In the genomic region with DNA sequence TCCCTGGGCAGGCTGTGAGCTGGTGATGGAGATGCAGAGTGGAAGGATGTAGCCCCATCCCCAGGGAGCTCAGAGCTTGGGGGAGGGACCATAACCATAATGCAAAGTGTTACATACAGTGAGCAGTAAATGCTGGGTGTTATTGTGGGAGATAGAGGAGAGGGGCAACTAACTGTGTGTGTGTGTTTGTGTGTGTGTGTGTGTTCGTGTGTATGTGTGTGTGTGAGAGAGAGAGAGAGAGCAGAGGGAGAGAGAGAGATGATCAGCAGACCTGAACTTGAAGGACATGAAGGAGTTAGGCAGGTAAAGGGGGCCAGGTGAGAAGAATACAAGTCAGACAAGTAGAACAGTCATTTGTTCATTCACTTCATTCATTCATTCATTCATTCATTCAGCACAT, we compare ENCODE assay signal across 23 cellular contexts.
DNase-seq lines count a peak whose midpoint lies in the region; ATAC-seq, FAIRE-seq and TF ChIP-seq lines count a peak whose summit lies in the region.
"Had no signal": no experiment of that assay in that cellular context is flagged by ENCODE, and none has a peak within 500 bp of the region (broad histone marks: within the 10 kb centered on the region; RNA-seq: fewer than 3 reads in every experiment).

No MANE protein-coding gene starts in this region.

- H3K9ac ChIP-seq in GM12878 (ENCODE audit: control insufficient read depth, insufficient read depth, low read length): no peak overlapping the region
- H3K9ac ChIP-seq: BLaER1 had no signal

- H3K27me3 ChIP-seq in GM12878 (replicated peaks in 1 of 2; ENCODE audit: control insufficient read depth in 2 of 2, insufficient read depth in 2 of 2, low read length in 1 of 2): peaks cover 0 to 2% of the 10 kb centered on the region in 2 experiments; a peak in 2 of 4 replicates
- H3K27me3 ChIP-seq: BLaER1 had no signal

- in situ Hi-C loops in GM12878 (cut with MboI): no loop called here

- H3K4me1 ChIP-seq in GM12878 (ENCODE audit: control insufficient read depth, insufficient read depth, low read length): no peaks in the 10 kb centered on the region
- H3K4me1 ChIP-seq: BLaER1 had no signal

- no peak for ATAC-seq in GM12878
- ATAC-seq: HCT116 had no signal

- FAIRE-seq in GM12878 (lab: Jason Lieb, UNC): no peak
- FAIRE-seq: A204.1, D721Med, GM12891, GM18507 had no signal

- CTCF ChIA-PET in GM12878 (lab: Yijun Ruan, JAX): no interaction called here

- no peak for TF ChIP-seq RAD21 in GM12878 (IDR thresholded peaks at IDR 0.05; ENCODE audit: insufficient read depth, low read depth, low read length)

- intact Hi-C loops in GM12878 (cut with micrococcal nuclease; ENCODE audit: unreplicated experiment): no loop called here

- no peak for TF ChIP-seq CTCF in GM12878 (IDR thresholded peaks at IDR 0.05 in 2 of 3, conservative IDR thresholded peaks at IDR 0.05 in 1 of 3; ENCODE audit: control insufficient read depth in 2 of 3, extremely low read depth in 1 of 3, insufficient read depth in 1 of 3, low read depth in 3 of 3, low read length in 3 of 3)

- no peak for TF ChIP-seq POLR2A in GM12878 (IDR thresholded peaks at IDR 0.05; ENCODE audit: low read depth, low read length)

- SMC1A ChIA-PET in GM12878 (lab: Charles Lee; ENCODE audit: uncharacterized antibody, unreplicated experiment): no interaction called here

- no peaks in the 10 kb centered on the region for H3K9me3 ChIP-seq in GM12878 (replicated peaks; ENCODE audit: control insufficient read depth, insufficient read depth, low read length)
- H3K9me3 ChIP-seq: BLaER1 had no signal

- no peak for TF ChIP-seq EP300 in GM12878 (IDR thresholded peaks at IDR 0.05; ENCODE audit: borderline replicate concordance in 1 of 2, control insufficient read depth in 1 of 2, low read depth in 2 of 2, low read length in 2 of 2)

- H4K20me1 ChIP-seq in GM12878 (ENCODE audit: control insufficient read depth, insufficient read depth): no peaks in the 10 kb centered on the region
- H4K20me1 ChIP-seq: BLaER1 had no signal

- no peak overlapping the region for H3K4me2 ChIP-seq in GM12878 (ENCODE audit: control insufficient read depth, insufficient read depth)
- H3K4me2 ChIP-seq: BLaER1 had no signal

- H2AFZ ChIP-seq in GM12878 (ENCODE audit: control insufficient read depth, low read depth, low read length): no peak overlapping the region

- no peak overlapping the region for H3K27ac ChIP-seq in GM12878 (ENCODE audit: control insufficient read depth, insufficient read depth)
- H3K27ac ChIP-seq: 22Rv1, BLaER1, C4-2B had no signal

- no TSS peak for BruUV-seq in GM12878 (replicated peaks; lab: Mats Ljungman, UMichigan)

- no peaks in the 10 kb centered on the region for H3K79me2 ChIP-seq in GM12878 (ENCODE audit: control insufficient read depth, insufficient read depth, low read length)

- WGBS in GM12878 (ENCODE audit: insufficient coverage, insufficient replicate concordance, low lambda C conversion rate, missing lambda C conversion rate): 0% methylated on average over 1 of the region's 1 CpG

- RAD21 ChIA-PET in GM12878 (lab: Charles Lee; ENCODE audit: unreplicated experiment): no interaction called here

- H3K36me3 ChIP-seq in GM12878 (ENCODE audit: control insufficient read depth in 2 of 2, insufficient read depth in 2 of 2, low read length in 1 of 2): no peaks in the 10 kb centered on the region
- H3K36me3 ChIP-seq: BLaER1 had no signal

- no peak overlapping the region for H3K4me3 ChIP-seq in GM12878
- H3K4me3 ChIP-seq: BLaER1 had no signal

- DNase-seq in NCI-H2227 (lab: John Stamatoyannopoulos, UW; ENCODE audit: unreplicated experiment) (peak; percentile 5), NCI-H2227 treated with DMSO at 0.1 percent for 48 hours (lab: John Stamatoyannopoulos, UW) (no peak), GM12878 (ENCODE audit: low read depth, low spot score) (no peak), left kidney (ENCODE audit: low read depth, low spot score) (peak; percentile 24), activated T-cell treated with anti-CD3 and anti-CD28 coated beads for 4 hours (no peak)
- no peak for DNase-seq in activated CD4-positive, alpha-beta T cell treated with anti-CD3 and anti-CD28 coated beads, Interleukin-2, amount 50 U/mL, for 1 hour
- no peak for DNase-seq in stimulated activated CD4-positive, alpha-beta T cell treated with anti-CD3 and anti-CD28 coated beads, Interleukin-1b, Interleukin-23, amount 100 ng/mL, for 48 hours
- DNase-seq: CD4-positive, CD25-positive, alpha-beta regulatory T cell; CD8-positive, alpha-beta memory T cell; DMS 273 treated with DMSO at 0.1 percent for 48 hours; DMS79; EL; GDM1; H9; HFFc6 had no signal

- POLR2A ChIA-PET in GM12878 (lab: Charles Lee): no interaction called here

TF ChIP-seq in GM12878, 131 proteins besides CTCF, POLR2A, EP300 and RAD21:
- TF ChIP-seq MEF2A (IDR thresholded peaks at IDR 0.05; ENCODE audit: insufficient read depth, low read depth, low read length): no peak
- TF ChIP-seq ZNF24 (IDR thresholded peaks at IDR 0.05): 0 out of 2 replicates have a peak, but pooled peaks have one; percentile 7
- no peak for TF ChIP-seq SREBF2 (IDR thresholded peaks at IDR 0.05; ENCODE audit: low read length)
- no peak for TF ChIP-seq E4F1 (IDR thresholded peaks at IDR 0.05; ENCODE audit: borderline replicate concordance, partially characterized antibody)
- TF ChIP-seq EGR1 (IDR thresholded peaks at IDR 0.05; ENCODE audit: borderline replicate concordance in 1 of 2, low read depth in 2 of 2, low read length in 2 of 2): no peak
TF ChIP-seq in GM12878: peak in this region for 1.

Comparison
In these comparisons a context has a peak if more than half of its experiments do, and no peak if none do; other contexts are left out.
1. DNase-seq: peak in NCI-H2227 (single experiment) and left kidney (single experiment); none in NCI-H2227 treated with DMSO at 0.1 percent for 48 hours (single experiment), GM12878 (single experiment), activated CD4-positive, alpha-beta T cell treated with anti-CD3 and anti-CD28 coated beads, Interleukin-2, amount 50 U/mL, for 1 hour (single experiment), stimulated activated CD4-positive, alpha-beta T cell treated with anti-CD3 and anti-CD28 coated beads, Interleukin-1b, Interleukin-23, amount 100 ng/mL, for 48 hours (single experiment) and activated T-cell treated with anti-CD3 and anti-CD28 coated beads for 4 hours (single experiment).